Comparison of ENCODE assay signal across 1 cellular context in the genomic region with DNA sequence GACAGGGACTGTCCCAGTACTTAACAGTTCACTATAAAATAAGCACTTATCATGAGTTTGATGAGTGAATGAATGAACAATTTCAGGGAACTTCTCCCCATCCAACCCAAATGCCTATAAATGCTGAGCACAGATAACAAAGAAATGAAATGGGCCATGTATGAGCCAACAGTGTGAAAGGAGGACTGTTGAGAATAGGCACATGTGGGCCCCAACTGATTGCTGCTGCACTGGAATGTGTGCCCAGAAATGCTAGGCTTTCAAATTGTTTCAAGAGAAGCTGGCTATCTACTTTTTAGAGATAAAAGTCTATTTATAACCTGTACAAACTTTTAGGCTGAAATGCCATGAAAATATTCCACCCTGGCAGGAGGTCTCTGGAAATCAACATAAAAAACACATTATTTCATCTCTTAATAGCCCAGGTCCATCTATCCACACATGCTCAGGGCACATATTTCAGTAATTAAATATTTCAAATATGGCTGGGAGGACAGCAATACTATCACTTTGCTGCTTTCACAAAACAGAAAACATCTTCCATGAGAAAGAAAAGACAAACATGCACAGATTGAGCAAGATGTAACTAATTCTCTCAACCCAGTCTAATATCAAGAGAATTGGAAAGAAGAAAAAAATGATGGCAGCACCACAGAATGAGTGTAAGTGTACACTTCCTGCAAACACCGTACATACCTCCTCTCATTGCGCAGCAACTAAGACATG.
TF ChIP-seq lines count a peak whose summit lies in the region.

No MANE protein-coding gene starts in this region.

TF ChIP-seq in K562, 482 proteins besides CTCF, POLR2A, EP300 and RAD21 (continued from another document and continues in another):
- TF ChIP-seq, protein P1, sequence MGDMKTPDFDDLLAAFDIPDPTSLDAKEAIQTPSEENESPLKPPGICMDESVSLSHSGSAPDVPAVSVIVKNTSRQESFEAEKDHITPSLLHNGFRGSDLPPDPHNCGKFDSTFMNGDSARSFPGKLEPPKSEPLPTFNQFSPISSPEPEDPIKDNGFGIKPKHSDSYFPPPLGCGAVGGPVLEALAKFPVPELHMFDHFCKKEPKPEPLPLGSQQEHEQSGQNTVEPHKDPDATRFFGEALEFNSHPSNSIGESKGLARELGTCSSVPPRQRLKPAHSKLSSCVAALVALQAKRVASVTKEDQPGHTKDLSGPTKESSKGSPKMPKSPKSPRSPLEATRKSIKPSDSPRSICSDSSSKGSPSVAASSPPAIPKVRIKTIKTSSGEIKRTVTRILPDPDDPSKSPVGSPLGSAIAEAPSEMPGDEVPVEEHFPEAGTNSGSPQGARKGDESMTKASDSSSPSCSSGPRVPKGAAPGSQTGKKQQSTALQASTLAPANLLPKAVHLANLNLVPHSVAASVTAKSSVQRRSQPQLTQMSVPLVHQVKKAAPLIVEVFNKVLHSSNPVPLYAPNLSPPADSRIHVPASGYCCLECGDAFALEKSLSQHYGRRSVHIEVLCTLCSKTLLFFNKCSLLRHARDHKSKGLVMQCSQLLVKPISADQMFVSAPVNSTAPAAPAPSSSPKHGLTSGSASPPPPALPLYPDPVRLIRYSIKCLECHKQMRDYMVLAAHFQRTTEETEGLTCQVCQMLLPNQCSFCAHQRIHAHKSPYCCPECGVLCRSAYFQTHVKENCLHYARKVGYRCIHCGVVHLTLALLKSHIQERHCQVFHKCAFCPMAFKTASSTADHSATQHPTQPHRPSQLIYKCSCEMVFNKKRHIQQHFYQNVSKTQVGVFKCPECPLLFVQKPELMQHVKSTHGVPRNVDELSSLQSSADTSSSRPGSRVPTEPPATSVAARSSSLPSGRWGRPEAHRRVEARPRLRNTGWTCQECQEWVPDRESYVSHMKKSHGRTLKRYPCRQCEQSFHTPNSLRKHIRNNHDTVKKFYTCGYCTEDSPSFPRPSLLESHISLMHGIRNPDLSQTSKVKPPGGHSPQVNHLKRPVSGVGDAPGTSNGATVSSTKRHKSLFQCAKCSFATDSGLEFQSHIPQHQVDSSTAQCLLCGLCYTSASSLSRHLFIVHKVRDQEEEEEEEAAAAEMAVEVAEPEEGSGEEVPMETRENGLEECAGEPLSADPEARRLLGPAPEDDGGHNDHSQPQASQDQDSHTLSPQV (IDR thresholded peaks at IDR 0.05), result no peak
- no peak for TF ChIP-seq SAP30 (IDR thresholded peaks at IDR 0.05; ENCODE audit: borderline replicate concordance, insufficient read depth, low read depth, low read length, poor library complexity, severe bottlenecking)
- TF ChIP-seq CAMTA2 (CRISPR knock-in tag; conservative IDR thresholded peaks at IDR 0.05), result no peak
- no peak for TF ChIP-seq TCFL5 (CRISPR knock-in tag; conservative IDR thresholded peaks at IDR 0.05)
- TF ChIP-seq TAF1 (IDR thresholded peaks at IDR 0.05; ENCODE audit: control insufficient read depth, extremely low read depth, insufficient read depth, low read length, severe bottlenecking), result no peak
- TF ChIP-seq ZNF133 (CRISPR knock-in tag; IDR thresholded peaks at IDR 0.05), result no peak
- TF ChIP-seq THRB (CRISPR knock-in tag; conservative IDR thresholded peaks at IDR 0.05), result no peak
- no peak for TF ChIP-seq KLF16 (IDR thresholded peaks at IDR 0.05)
- TF ChIP-seq TAL1 (IDR thresholded peaks at IDR 0.05), result peak; percentile 74
- no peak for TF ChIP-seq ZC3H11A (IDR thresholded peaks at IDR 0.05; ENCODE audit: low read depth, low read length)
- no peak for TF ChIP-seq PYGO2 (tag; IDR thresholded peaks at IDR 0.05)
- no peak for TF ChIP-seq ELF2 (CRISPR knock-in tag; IDR thresholded peaks at IDR 0.05)
- TF ChIP-seq, protein P2, sequence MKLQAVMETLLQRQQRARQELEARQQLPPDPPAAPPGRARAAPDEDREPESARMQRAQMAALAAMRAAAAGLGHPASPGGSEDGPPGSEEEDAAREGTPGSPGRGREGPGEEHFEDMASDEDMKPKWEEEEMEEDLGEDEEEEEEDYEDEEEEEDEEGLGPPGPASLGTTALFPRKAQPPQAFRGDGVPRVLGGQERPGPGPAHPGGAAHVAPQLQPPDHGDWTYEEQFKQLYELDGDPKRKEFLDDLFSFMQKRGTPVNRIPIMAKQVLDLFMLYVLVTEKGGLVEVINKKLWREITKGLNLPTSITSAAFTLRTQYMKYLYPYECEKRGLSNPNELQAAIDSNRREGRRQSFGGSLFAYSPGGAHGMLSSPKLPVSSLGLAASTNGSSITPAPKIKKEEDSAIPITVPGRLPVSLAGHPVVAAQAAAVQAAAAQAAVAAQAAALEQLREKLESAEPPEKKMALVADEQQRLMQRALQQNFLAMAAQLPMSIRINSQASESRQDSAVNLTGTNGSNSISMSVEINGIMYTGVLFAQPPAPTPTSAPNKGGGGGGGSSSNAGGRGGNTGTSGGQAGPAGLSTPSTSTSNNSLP (IDR thresholded peaks at IDR 0.05; ENCODE audit: borderline replicate concordance, low read depth, low read length), result 0 out of 2 replicates have a peak, but pooled peaks have one; percentile 14
- TF ChIP-seq ZNF124 (CRISPR knock-in tag; IDR thresholded peaks at IDR 0.05), result no peak
- TF ChIP-seq PRPF4 (IDR thresholded peaks at IDR 0.05; ENCODE audit: insufficient read depth, low read depth, low read length, poor library complexity, severe bottlenecking), result no peak
- no peak for TF ChIP-seq CBX8 (IDR thresholded peaks at IDR 0.05; ENCODE audit: borderline replicate concordance, extremely low read depth, low read depth, low read length, poor library complexity, severe bottlenecking)
- no peak for TF ChIP-seq ZEB2 (IDR thresholded peaks at IDR 0.05)
- no peak for TF ChIP-seq ZNF639 (CRISPR knock-in tag; conservative IDR thresholded peaks at IDR 0.05 in 1 of 2, IDR thresholded peaks at IDR 0.05 in 1 of 2)
- TF ChIP-seq ZNF445 (CRISPR knock-in tag; IDR thresholded peaks at IDR 0.05; ENCODE audit: low read depth), result no peak
- TF ChIP-seq ZNF589 (CRISPR knock-in tag; IDR thresholded peaks at IDR 0.05; ENCODE audit: low read depth), result no peak
- TF ChIP-seq EZH2 (IDR thresholded peaks at IDR 0.05; ENCODE audit: borderline replicate concordance, low read depth, low read length), result no peak
- no peak for TF ChIP-seq MED1 (CRISPR knock-in tag; IDR thresholded peaks at IDR 0.05; ENCODE audit: borderline replicate concordance)
- 0 out of 2 replicates have a peak, but pooled peaks have one; percentile 25 for TF ChIP-seq TARDBP (IDR thresholded peaks at IDR 0.05)
- TF ChIP-seq TOE1 (IDR thresholded peaks at IDR 0.05; ENCODE audit: borderline replicate concordance), result no peak
- no peak for TF ChIP-seq TOE1 (CRISPR knock-in tag; IDR thresholded peaks at IDR 0.05; ENCODE audit: borderline replicate concordance, low read depth)
- TF ChIP-seq HIVEP1 (CRISPR knock-in tag; IDR thresholded peaks at IDR 0.05), result no peak
- no peak for TF ChIP-seq GATA2 (CRISPR knock-in tag; IDR thresholded peaks at IDR 0.05)
- no peak for TF ChIP-seq PHB (CRISPR knock-in tag; IDR thresholded peaks at IDR 0.05)
- TF ChIP-seq L3MBTL2 (IDR thresholded peaks at IDR 0.05), result no peak
- TF ChIP-seq, protein P3, sequence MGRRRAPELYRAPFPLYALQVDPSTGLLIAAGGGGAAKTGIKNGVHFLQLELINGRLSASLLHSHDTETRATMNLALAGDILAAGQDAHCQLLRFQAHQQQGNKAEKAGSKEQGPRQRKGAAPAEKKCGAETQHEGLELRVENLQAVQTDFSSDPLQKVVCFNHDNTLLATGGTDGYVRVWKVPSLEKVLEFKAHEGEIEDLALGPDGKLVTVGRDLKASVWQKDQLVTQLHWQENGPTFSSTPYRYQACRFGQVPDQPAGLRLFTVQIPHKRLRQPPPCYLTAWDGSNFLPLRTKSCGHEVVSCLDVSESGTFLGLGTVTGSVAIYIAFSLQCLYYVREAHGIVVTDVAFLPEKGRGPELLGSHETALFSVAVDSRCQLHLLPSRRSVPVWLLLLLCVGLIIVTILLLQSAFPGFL (CRISPR knock-in tag; IDR thresholded peaks at IDR 0.05), result no peak
- TF ChIP-seq MCM2 (IDR thresholded peaks at IDR 0.05; ENCODE audit: low read depth), result no peak
- TF ChIP-seq RBFOX2 (IDR thresholded peaks at IDR 0.05; ENCODE audit: low read depth, low read length), result no peak
- no peak for TF ChIP-seq SMAD1 (IDR thresholded peaks at IDR 0.05; ENCODE audit: low read depth, low read length, partially characterized antibody)
- TF ChIP-seq NRF1 (conservative IDR thresholded peaks at IDR 0.05 in 1 of 2, IDR thresholded peaks at IDR 0.05 in 1 of 2), result no peak
- TF ChIP-seq, protein P4, sequence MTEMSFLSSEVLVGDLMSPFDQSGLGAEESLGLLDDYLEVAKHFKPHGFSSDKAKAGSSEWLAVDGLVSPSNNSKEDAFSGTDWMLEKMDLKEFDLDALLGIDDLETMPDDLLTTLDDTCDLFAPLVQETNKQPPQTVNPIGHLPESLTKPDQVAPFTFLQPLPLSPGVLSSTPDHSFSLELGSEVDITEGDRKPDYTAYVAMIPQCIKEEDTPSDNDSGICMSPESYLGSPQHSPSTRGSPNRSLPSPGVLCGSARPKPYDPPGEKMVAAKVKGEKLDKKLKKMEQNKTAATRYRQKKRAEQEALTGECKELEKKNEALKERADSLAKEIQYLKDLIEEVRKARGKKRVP (CRISPR knock-in tag; IDR thresholded peaks at IDR 0.05), result peak; percentile 84
- no peak for TF ChIP-seq KDM2B (CRISPR knock-in tag; IDR thresholded peaks at IDR 0.05)
- TF ChIP-seq ZNF143 (CRISPR knock-in tag; IDR thresholded peaks at IDR 0.05), result no peak
- TF ChIP-seq MCM5 (IDR thresholded peaks at IDR 0.05; ENCODE audit: low read depth), result no peak
- TF ChIP-seq ELK3 (CRISPR knock-in tag; IDR thresholded peaks at IDR 0.05), result no peak
- no peak for TF ChIP-seq SP2 (IDR thresholded peaks at IDR 0.05; ENCODE audit: extremely low read depth, low read depth, low read length, poor library complexity, severe bottlenecking)
- no peak for TF ChIP-seq ZNF511 (CRISPR knock-in tag; IDR thresholded peaks at IDR 0.05)
- no peak for TF ChIP-seq ZNF551 (CRISPR knock-in tag; IDR thresholded peaks at IDR 0.05)
- no peak for TF ChIP-seq ZNF778 (CRISPR knock-in tag; IDR thresholded peaks at IDR 0.05)
- TF ChIP-seq CREM (IDR thresholded peaks at IDR 0.05; ENCODE audit: low read depth), result no peak
- no peak for TF ChIP-seq RHOXF2B (CRISPR knock-in tag; conservative IDR thresholded peaks at IDR 0.05)
- no peak for TF ChIP-seq ZNF586 (CRISPR knock-in tag; conservative IDR thresholded peaks at IDR 0.05)
- TF ChIP-seq PHB2 (IDR thresholded peaks at IDR 0.05; ENCODE audit: low read depth), result no peak
- TF ChIP-seq ARID1B (IDR thresholded peaks at IDR 0.05), result peak; percentile 77
- peak; percentile 57; the same call in 1 of the 2 replicates for TF ChIP-seq RNF2 (IDR thresholded peaks at IDR 0.05)
- TF ChIP-seq BHLHE40 (IDR thresholded peaks at IDR 0.05; ENCODE audit: low read length), result no peak
- no peak for TF ChIP-seq DLX4 (CRISPR knock-in tag; IDR thresholded peaks at IDR 0.05)
- no peak for TF ChIP-seq FUS (optimal IDR thresholded peaks at IDR 0.05; ENCODE audit: low read depth, low read length)
- no peak for TF ChIP-seq HCFC1 (IDR thresholded peaks at IDR 0.05; ENCODE audit: low read depth, low read length)
- no peak for TF ChIP-seq ZNF76 (CRISPR knock-in tag; IDR thresholded peaks at IDR 0.05; ENCODE audit: borderline replicate concordance)
- no peak for TF ChIP-seq PURB (CRISPR knock-in tag; IDR thresholded peaks at IDR 0.05; ENCODE audit: low read depth)
- 0 out of 4 replicates have a peak, but pooled peaks of 1 of the 2 experiments have one; percentile 57 for TF ChIP-seq TRIM24 (IDR thresholded peaks at IDR 0.05)
- no peak for TF ChIP-seq HMG20B (CRISPR knock-in tag; IDR thresholded peaks at IDR 0.05)
- TF ChIP-seq CREBBP (IDR thresholded peaks at IDR 0.05; ENCODE audit: low read depth, low read length), result no peak
- TF ChIP-seq MYNN (IDR thresholded peaks at IDR 0.05), result 0 out of 2 replicates have a peak, but pooled peaks have one; percentile 27
- TF ChIP-seq MYNN (CRISPR knock-in tag; IDR thresholded peaks at IDR 0.05), result no peak
- TF ChIP-seq POLR2H (tag; IDR thresholded peaks at IDR 0.05; ENCODE audit: low read depth), result no peak
- TF ChIP-seq ETV6 (IDR thresholded peaks at IDR 0.05; ENCODE audit: borderline replicate concordance in 1 of 2, low read depth in 2 of 2, low read length in 1 of 2), result no peak
- TF ChIP-seq ETV6 (CRISPR knock-in tag; IDR thresholded peaks at IDR 0.05; ENCODE audit: borderline replicate concordance), result no peak
- no peak; the same call in 1 of the 2 replicates for TF ChIP-seq YBX1 (IDR thresholded peaks at IDR 0.05)
- no peak for TF ChIP-seq FOXK2 (conservative IDR thresholded peaks at IDR 0.05 in 1 of 2, IDR thresholded peaks at IDR 0.05 in 1 of 2; ENCODE audit: low read depth in 2 of 2)
